9 cellular contexts compared by ENCODE assay signal in genomic region chr20:38109657-38110524, GRCh38. TPM values are rescaled to one million over a fixed set of nuclear protein-coding genes. Genes with fewer than 3 reads are reported as not detected.
DNase-seq lines count a peak whose midpoint lies in the region; ATAC-seq, FAIRE-seq and TF ChIP-seq lines count a peak whose summit lies in the region.
"Had no signal": no experiment of that assay in that cellular context is flagged by ENCODE, and none has a peak within 500 bp of the region (broad histone marks: within the 10 kb centered on the region; RNA-seq: fewer than 3 reads in every experiment).

No MANE protein-coding gene starts in this region.

- no peaks in the 10 kb centered on the region for H4K20me1 ChIP-seq in HepG2 (ENCODE audit: insufficient read depth, low read length)

- 0% methylated on average over 8 of the region's 8 CpGs for WGBS in HepG2 (ENCODE audit: low lambda C conversion rate)

- H3K9me3 ChIP-seq in HepG2 (ENCODE audit: low read length): no peaks in the 10 kb centered on the region

- no peak overlapping the region for H2AFZ ChIP-seq in HepG2 (ENCODE audit: low read length)

- no peak overlapping the region for H3K4me3 ChIP-seq in bronchial epithelial cell (ENCODE audit: low read depth, low read length)
- H3K4me3 ChIP-seq in HepG2 (replicated peaks in 1 of 3; ENCODE audit: insufficient read depth in 1 of 3, low read depth in 2 of 3, low read length in 3 of 3): no peak overlapping the region; a peak in 1 of 6 replicates

- H3K4me1 ChIP-seq in HepG2 (ENCODE audit: insufficient read depth, low read length): peaks cover 60% of the 10 kb centered on the region

- DNase-seq in NCI-H2196 (lab: John Stamatoyannopoulos, UW; ENCODE audit: unreplicated experiment) (peak; percentile 42), NCI-H2196 treated with DMSO at 0.1 percent for 48 hours (lab: John Stamatoyannopoulos, UW; ENCODE audit: unreplicated experiment) (no peak), bronchial epithelial cell (ENCODE audit: low read depth) (peak; percentile 87), HepG2 (ENCODE audit: low spot score) (peak; percentile 99), ureter (ENCODE audit: low spot score) (peak; percentile 79), CD1c-positive myeloid dendritic cell (ENCODE audit: extremely low spot score) (no peak), NCI-H146 treated with DMSO at 0.1 percent for 48 hours (lab: John Stamatoyannopoulos, UW; ENCODE audit: unreplicated experiment) (no peak), DMS114 treated with DMSO at 0.1 percent for 48 hours (lab: John Stamatoyannopoulos, UW; ENCODE audit: unreplicated experiment) (no peak)
- DNase-seq: 8988T had no signal

- peak; percentile 29 to 57; a peak in 1 of 4 replicates for TF ChIP-seq EP300 in HepG2 (IDR thresholded peaks at IDR 0.05; ENCODE audit: low read depth in 2 of 2, low read length in 2 of 2)
- peak; percentile 77; the same call in 1 of the 2 replicates for TF ChIP-seq EP300 in HepG2 (CRISPR knock-in tag; IDR thresholded peaks at IDR 0.05; ENCODE audit: borderline replicate concordance)

- ATAC-seq in HepG2: peak; percentile 83

- no TSS peak for BruUV-seq in HepG2 (replicated peaks; lab: Mats Ljungman, UMichigan)

- in situ Hi-C loops in HepG2 (cut with HindIII; ENCODE audit: extremely low pct_ligation_motif_present, low pct_unique_long_range_greater_than_20kb): no loop called here

- peak overlapping the region; percentile 37 for H3K4me2 ChIP-seq in HepG2 (ENCODE audit: low read depth, low read length)

- CTCF ChIA-PET in HepG2 (lab: Yijun Ruan, JAX; ENCODE audit: low intra/inter-chr PET ratio, low total read pairs): interaction anchor here (0.8 to 1.2 kb wide), 2 partner anchors 37 to 55 kb away, joined by 3 read pairs; partner anchors contain the start of gene TGM2

- no peak overlapping the region for H3K9ac ChIP-seq in HepG2 (ENCODE audit: insufficient read depth, low read depth, low read length)

- intact Hi-C loops in HepG2 (cut with micrococcal nuclease; ENCODE audit: unreplicated experiment): loop anchor here (2.0 kb wide), 3 partner anchors 15 to 111 kb away; no protein-coding TSS in a partner anchor

- TF ChIP-seq RAD21 in HepG2 (CRISPR knock-in tag; IDR thresholded peaks at IDR 0.05): no peak

- FAIRE-seq in bronchial epithelial cell (lab: Jason Lieb, UNC) (no peak), HepG2 (lab: Jason Lieb, UNC) (peak; percentile 98)

- POLR2A ChIA-PET in HepG2 (lab: Yijun Ruan, JAX): interaction anchor here (0.8 to 2.8 kb wide), 15 partner anchors 10 to 363 kb away, joined by 3 to 44 read pairs (median 5); partner anchors contain the start of genes RALGAPB, RPRD1B and TTI1

- H3K79me2 ChIP-seq in HepG2 (ENCODE audit: insufficient read depth, low read length): no peaks in the 10 kb centered on the region

- H3K36me3 ChIP-seq in bronchial epithelial cell (ENCODE audit: control insufficient read depth, insufficient read depth, low read length): no peaks in the 10 kb centered on the region
- no peaks in the 10 kb centered on the region for H3K36me3 ChIP-seq in HepG2 (replicated peaks in 1 of 2; ENCODE audit: control insufficient read depth in 1 of 2, insufficient read depth in 2 of 2, low read length in 2 of 2)

- H3K27me3 ChIP-seq in bronchial epithelial cell (ENCODE audit: control insufficient read depth, insufficient read depth, low read length) (no peaks in the 10 kb centered on the region), HepG2 (ENCODE audit: control insufficient read depth in 1 of 2, insufficient read depth in 2 of 2, low read length in 2 of 2) (no peaks in the 10 kb centered on the region)

- no peak for TF ChIP-seq POLR2A in HepG2 (IDR thresholded peaks at IDR 0.05; ENCODE audit: insufficient read depth in 1 of 2, low read depth in 2 of 2, low read length in 2 of 2)

- no peak overlapping the region for H3K27ac ChIP-seq in HepG2 (ENCODE audit: extremely low read length, insufficient read depth, low read length)

- TF ChIP-seq CTCF in bronchial epithelial cell (IDR thresholded peaks at IDR 0.05; ENCODE audit: insufficient read depth, low read length, severe bottlenecking) (no peak), HepG2 (CRISPR knock-in tag; IDR thresholded peaks at IDR 0.05) (no peak)

TF ChIP-seq in HepG2, 621 proteins besides CTCF, POLR2A, EP300 and RAD21 (continues in another document):
- TF ChIP-seq KDM6A (CRISPR knock-in tag; IDR thresholded peaks at IDR 0.05; ENCODE audit: low read depth) (no peak), SSRP1 (CRISPR knock-in tag; IDR thresholded peaks at IDR 0.05) (peak; percentile 84; the same call in 1 of the 2 replicates), ZNF142 (CRISPR knock-in tag; IDR thresholded peaks at IDR 0.05) (no peak), KLF11 (CRISPR knock-in tag; IDR thresholded peaks at IDR 0.05) (no peak; the same call in 1 of the 2 replicates), JARID2 (CRISPR knock-in tag; IDR thresholded peaks at IDR 0.05; ENCODE audit: insufficient replicate concordance) (no peak), ZNF350 (CRISPR knock-in tag; IDR thresholded peaks at IDR 0.05; ENCODE audit: borderline replicate concordance, low read depth) (peak; percentile 56; the same call in 1 of the 2 replicates), NFIC (IDR thresholded peaks at IDR 0.05; ENCODE audit: low read length) (peak; percentile 66; the same call in 1 of the 2 replicates), NR1H2 (CRISPR knock-in tag; IDR thresholded peaks at IDR 0.05; ENCODE audit: borderline replicate concordance, low read depth) (no peak)

RNA-seq across cellular contexts. Expression of gene TGM2, which starts 55.2 kb away (rescaled TPM):
- total RNA-seq in bronchial epithelial cell (0.51 and 5.5 TPM in 2 replicates), HepG2 (2016; rRNA removed; fragmentation: Illumina TruSeq; extraction: Trizol) (4.2 and 4.5 TPM in 2 replicates), ureter (143 TPM)
- total RNA-seq in HepG2 (2016; cell fraction: cytosol; rRNA removed; fragmentation: Illumina TruSeq; extraction: Trizol; ENCODE audit: low read depth): 0.61 and 0.88 TPM in 2 replicates
- total RNA-seq in HepG2 (2016; cell fraction: insoluble cytoplasmic fraction; rRNA removed; fragmentation: Illumina TruSeq; extraction: Trizol): 3.3 and 4.3 TPM in 2 replicates
- 2.1 and 2.3 TPM in 2 replicates for total RNA-seq in HepG2 (2016; cell fraction: membrane; rRNA removed; fragmentation: Illumina TruSeq; extraction: Trizol)
- total RNA-seq in HepG2 (2016; cell fraction: nucleus; rRNA removed; fragmentation: Illumina TruSeq; extraction: Trizol): 4.3 and 4.5 TPM in 2 replicates
- 46.4 and 52.3 TPM in 2 replicates for polyA plus RNA-seq in HepG2 (2011; rRNA removed)
- 39.7 and 45.8 TPM in 2 replicates for polyA plus RNA-seq in HepG2 (2011; cell fraction: cytosol; rRNA removed)
- 48.4 and 54.8 TPM in 2 replicates for polyA plus RNA-seq in HepG2 (2011; cell fraction: nucleus; rRNA removed)
- 14.4 and 32.4 TPM in 2 replicates for polyA plus RNA-seq in HepG2 (2012)
- polyA plus RNA-seq in HepG2 (2016; cell fraction: cytosol; fragmentation: Illumina TruSeq; extraction: Trizol; ENCODE audit: low read depth): 1.5 and 1.8 TPM in 2 replicates
- 5.3 and 7.5 TPM in 2 replicates for polyA plus RNA-seq in HepG2 (2016; cell fraction: insoluble cytoplasmic fraction; fragmentation: Illumina TruSeq; extraction: Trizol; ENCODE audit: low read depth)
- 2.5 TPM in 2 replicates for polyA plus RNA-seq in HepG2 (2016; cell fraction: membrane; fragmentation: Illumina TruSeq; extraction: Trizol; ENCODE audit: low read depth)
- polyA plus RNA-seq in HepG2 (2016; cell fraction: nucleus; fragmentation: Illumina TruSeq; extraction: Trizol; ENCODE audit: insufficient read depth, low read depth): 7.7 and 9.8 TPM in 2 replicates
- 39.1 and 112 TPM in 2 replicates for polyA minus RNA-seq in HepG2 (2011; rRNA and poly(A)+ RNA removed; ENCODE audit: low replicate concordance)
- polyA minus RNA-seq in HepG2 (2011; cell fraction: cytosol; rRNA and poly(A)+ RNA removed): 43.5 and 48.8 TPM in 2 replicates
- 26.7 and 32.2 TPM in 2 replicates for polyA minus RNA-seq in HepG2 (2011; cell fraction: nucleus; rRNA and poly(A)+ RNA removed)

Comparison
In these comparisons a context has a peak if more than half of its experiments do, and no peak if none do; other contexts are left out.
1. DNase-seq: peak in NCI-H2196 (single experiment), bronchial epithelial cell (single experiment), HepG2 (single experiment) and ureter (single experiment); none in NCI-H2196 treated with DMSO at 0.1 percent for 48 hours (single experiment), CD1c-positive myeloid dendritic cell (single experiment), NCI-H146 treated with DMSO at 0.1 percent for 48 hours (single experiment) and DMS114 treated with DMSO at 0.1 percent for 48 hours (single experiment).
2. RNA of gene TGM2, which starts 55.2 kb away (total RNA-seq): 143 TPM in ureter (single experiment); 0.51 to 5.5 TPM in bronchial epithelial cell and 0.61 to 4.5 TPM in HepG2; every median in the first group is over 10 times any median in the second.